In the genomic region with DNA sequence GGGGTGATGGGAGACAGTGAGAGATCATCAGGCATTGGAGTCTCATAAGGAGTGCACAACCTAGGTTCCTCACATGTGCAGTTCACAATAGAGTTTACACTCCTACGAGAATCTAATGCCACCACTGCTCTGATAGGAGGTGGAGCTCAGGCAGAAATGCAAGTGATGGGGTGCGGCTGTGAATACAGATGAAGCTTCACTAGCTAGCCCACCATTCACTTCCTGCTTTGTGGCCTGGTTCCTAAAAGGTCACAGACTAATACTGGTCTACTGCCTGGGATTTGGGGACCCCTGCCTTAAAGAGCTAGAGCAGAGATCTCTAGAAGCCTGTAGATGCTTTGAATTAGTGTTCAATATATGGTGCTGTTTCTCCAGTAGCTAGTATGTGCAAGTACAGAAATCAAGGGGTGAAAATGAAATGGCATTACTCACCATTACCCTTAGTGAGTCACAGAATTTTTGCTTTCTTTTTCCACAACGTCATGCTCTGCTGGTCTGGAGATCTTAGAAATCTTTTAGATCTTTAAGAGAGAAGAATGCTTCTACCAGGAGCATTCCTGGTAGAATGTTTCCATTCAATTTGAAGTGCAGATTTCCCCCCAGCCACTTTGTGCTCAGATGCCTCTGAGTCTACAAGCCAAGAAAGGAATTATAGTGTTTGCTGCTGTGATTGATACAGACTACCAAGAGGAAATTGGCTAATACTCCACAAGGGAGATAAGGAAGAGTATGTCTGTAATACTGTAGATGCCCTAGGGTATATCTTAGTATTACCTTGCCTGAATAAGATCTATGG, we compare ENCODE assay signal across 9 cellular contexts.
DNase-seq lines count a peak whose midpoint lies in the region; ATAC-seq and TF ChIP-seq lines count a peak whose summit lies in the region.
"Had no signal": no experiment of that assay in that cellular context is flagged by ENCODE, and none has a peak within 500 bp of the region (broad histone marks: within the 10 kb centered on the region; RNA-seq: fewer than 3 reads in every experiment).

No MANE protein-coding gene starts in this region.

- no peak overlapping the region for H3K14ac ChIP-seq in neuronal stem cell (ENCODE audit: low read length)

- no peaks in the 10 kb centered on the region for H3K36me3 ChIP-seq in neuronal stem cell (replicated peaks in 1 of 2; ENCODE audit: control insufficient read depth in 2 of 2, insufficient read depth in 2 of 2, low read length in 2 of 2)
- no peaks in the 10 kb centered on the region for H3K36me3 ChIP-seq in right lobe of liver
- no peaks in the 10 kb centered on the region for H3K36me3 ChIP-seq in gastroesophageal sphincter

- no peak overlapping the region for H3K9ac ChIP-seq in neuronal stem cell (ENCODE audit: low read depth, low read length, poor library complexity)

- H4K8ac ChIP-seq in neuronal stem cell (ENCODE audit: low read depth, low read length), result no peak overlapping the region

- H4K91ac ChIP-seq in neuronal stem cell (ENCODE audit: low read depth, low read length, poor library complexity), result no peak overlapping the region

- H2BK5ac ChIP-seq in neuronal stem cell (ENCODE audit: low read length), result no peak overlapping the region

- no peak overlapping the region for H3K18ac ChIP-seq in neuronal stem cell (ENCODE audit: low read length)

- H2AFZ ChIP-seq in neuronal stem cell (ENCODE audit: low read length), result peak overlapping the region; percentile 62

- H2BK15ac ChIP-seq in neuronal stem cell (ENCODE audit: low read length), result no peak overlapping the region

- ATAC-seq in GM18870 (IDR thresholded peaks at IDR 0.05; ENCODE audit: unreplicated experiment) (peak; percentile 78), HG02938 (IDR thresholded peaks at IDR 0.05; ENCODE audit: unreplicated experiment) (peak; percentile 67), SK-N-SH treated with all-trans-retinoic acid at 6 μM for 48 hours (peak; percentile 92), right lobe of liver (no peak), gastroesophageal sphincter (no peak)
- ATAC-seq in activated CD4-positive, CD25-positive, alpha-beta regulatory T cell treated with anti-CD3 and anti-CD28 coated beads, Interleukin-2, amount 50 U/mL, for 24 hours, result no peak

- no peak for TF ChIP-seq CTCF in right lobe of liver (IDR thresholded peaks at IDR 0.05)
- TF ChIP-seq CTCF in gastroesophageal sphincter (IDR thresholded peaks at IDR 0.05), result no peak

- H3K9me3 ChIP-seq in neuronal stem cell (replicated peaks in 1 of 2; ENCODE audit: control insufficient read depth in 2 of 2, insufficient read depth in 1 of 2, low read depth in 1 of 2, low read length in 2 of 2), result no peaks in the 10 kb centered on the region
- no peaks in the 10 kb centered on the region for H3K9me3 ChIP-seq in right lobe of liver
- H3K9me3 ChIP-seq in gastroesophageal sphincter, result no peaks in the 10 kb centered on the region

- WGBS in neuronal stem cell (ENCODE audit: extremely low coverage in 2 of 2, insufficient read length in 2 of 2, insufficient replicate concordance in 1 of 2), 2 donors, result no CpG with 5 or more reads among the region's 3 CpGs
- WGBS in right lobe of liver (ENCODE audit: insufficient coverage, low coverage, low lambda C conversion rate, missing lambda C conversion rate), result 29% methylated on average over 2 of the region's 3 CpGs
- WGBS in gastroesophageal sphincter (ENCODE audit: low coverage in 1 of 2), 2 donors, result 71 to 83% methylated on average over 3 of the region's 3 CpGs

- DNase-seq in neuronal stem cell (ENCODE audit: low spot score) (no peak), right lobe of liver (no peak), DMS53 treated with DMSO at 0.1 percent for 48 hours (lab: John Stamatoyannopoulos, UW; ENCODE audit: unreplicated experiment) (no peak)
- DNase-seq: immature natural killer cell had no signal

- H3K27ac ChIP-seq in neuronal stem cell (replicated peaks; ENCODE audit: low read length) (no peak overlapping the region), right lobe of liver (no peak overlapping the region), gastroesophageal sphincter (no peak overlapping the region)

- H2BK120ac ChIP-seq in neuronal stem cell (ENCODE audit: low read depth, low read length), result no peak overlapping the region

- no peak overlapping the region for H3K4me3 ChIP-seq in neuronal stem cell (ENCODE audit: low read length in 2 of 2)
- H3K4me3 ChIP-seq in right lobe of liver, result no peak overlapping the region
- no peak overlapping the region for H3K4me3 ChIP-seq in gastroesophageal sphincter

- H3K4me1 ChIP-seq in neuronal stem cell (ENCODE audit: control insufficient read depth in 2 of 2, insufficient read depth in 1 of 2, low read depth in 1 of 2, low read length in 2 of 2), result no peaks in the 10 kb centered on the region
- H3K4me1 ChIP-seq in right lobe of liver, result no peaks in the 10 kb centered on the region
- no peaks in the 10 kb centered on the region for H3K4me1 ChIP-seq in gastroesophageal sphincter

- H3K79me1 ChIP-seq in neuronal stem cell (ENCODE audit: low read depth, low read length), result no peaks in the 10 kb centered on the region

- no peak for TF ChIP-seq EP300 in gastroesophageal sphincter (IDR thresholded peaks at IDR 0.05)

- H3K4me2 ChIP-seq in neuronal stem cell (ENCODE audit: insufficient read depth, low read length, poor library complexity, severe bottlenecking), result no peak overlapping the region

- H2BK12ac ChIP-seq in neuronal stem cell (ENCODE audit: low read length), result no peak overlapping the region

- H3K23ac ChIP-seq in neuronal stem cell (ENCODE audit: low read depth, low read length, poor library complexity), result no peak overlapping the region

- H2AK5ac ChIP-seq in neuronal stem cell (ENCODE audit: low read depth, low read length), result no peak overlapping the region

- intact Hi-C loops in right lobe of liver (cut with DNase I), result no loop called here

- TF ChIP-seq POLR2A in right lobe of liver (IDR thresholded peaks at IDR 0.05) (no peak), gastroesophageal sphincter (IDR thresholded peaks at IDR 0.05) (no peak)

- H3K4ac ChIP-seq in neuronal stem cell (ENCODE audit: low read length), result no peak overlapping the region

- H3K27me3 ChIP-seq in neuronal stem cell (ENCODE audit: control insufficient read depth in 3 of 3, insufficient read depth in 3 of 3, low read depth in 1 of 3, low read length in 3 of 3), result no peaks in the 10 kb centered on the region
- no peaks in the 10 kb centered on the region for H3K27me3 ChIP-seq in right lobe of liver
- H3K27me3 ChIP-seq in gastroesophageal sphincter, result no peaks in the 10 kb centered on the region

TF ChIP-seq in SK-N-SH treated with all-trans-retinoic acid at 6 μM for 48 hours, 23 proteins besides CTCF, POLR2A, EP300 and RAD21:
- TF ChIP-seq, protein P1, sequence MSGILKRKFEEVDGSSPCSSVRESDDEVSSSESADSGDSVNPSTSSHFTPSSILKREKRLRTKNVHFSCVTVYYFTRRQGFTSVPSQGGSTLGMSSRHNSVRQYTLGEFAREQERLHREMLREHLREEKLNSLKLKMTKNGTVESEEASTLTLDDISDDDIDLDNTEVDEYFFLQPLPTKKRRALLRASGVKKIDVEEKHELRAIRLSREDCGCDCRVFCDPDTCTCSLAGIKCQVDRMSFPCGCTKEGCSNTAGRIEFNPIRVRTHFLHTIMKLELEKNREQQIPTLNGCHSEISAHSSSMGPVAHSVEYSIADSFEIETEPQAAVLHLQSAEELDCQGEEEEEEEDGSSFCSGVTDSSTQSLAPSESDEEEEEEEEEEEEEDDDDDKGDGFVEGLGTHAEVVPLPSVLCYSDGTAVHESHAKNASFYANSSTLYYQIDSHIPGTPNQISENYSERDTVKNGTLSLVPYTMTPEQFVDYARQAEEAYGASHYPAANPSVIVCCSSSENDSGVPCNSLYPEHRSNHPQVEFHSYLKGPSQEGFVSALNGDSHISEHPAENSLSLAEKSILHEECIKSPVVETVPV (CRISPR knock-in tag; IDR thresholded peaks at IDR 0.05), result no peak
- TF ChIP-seq ZFP3 (CRISPR knock-in tag; IDR thresholded peaks at IDR 0.05) (0 out of 2 replicates have a peak, but pooled peaks have one; percentile 33), SNAI2 (CRISPR knock-in tag; IDR thresholded peaks at IDR 0.05) (no peak), CSDC2 (CRISPR knock-in tag; IDR thresholded peaks at IDR 0.05) (0 out of 2 replicates have a peak, but pooled peaks have one; percentile 33), ISL1 (CRISPR knock-in tag; IDR thresholded peaks at IDR 0.05) (peak; percentile 84)
- TF ChIP-seq, protein P2, sequence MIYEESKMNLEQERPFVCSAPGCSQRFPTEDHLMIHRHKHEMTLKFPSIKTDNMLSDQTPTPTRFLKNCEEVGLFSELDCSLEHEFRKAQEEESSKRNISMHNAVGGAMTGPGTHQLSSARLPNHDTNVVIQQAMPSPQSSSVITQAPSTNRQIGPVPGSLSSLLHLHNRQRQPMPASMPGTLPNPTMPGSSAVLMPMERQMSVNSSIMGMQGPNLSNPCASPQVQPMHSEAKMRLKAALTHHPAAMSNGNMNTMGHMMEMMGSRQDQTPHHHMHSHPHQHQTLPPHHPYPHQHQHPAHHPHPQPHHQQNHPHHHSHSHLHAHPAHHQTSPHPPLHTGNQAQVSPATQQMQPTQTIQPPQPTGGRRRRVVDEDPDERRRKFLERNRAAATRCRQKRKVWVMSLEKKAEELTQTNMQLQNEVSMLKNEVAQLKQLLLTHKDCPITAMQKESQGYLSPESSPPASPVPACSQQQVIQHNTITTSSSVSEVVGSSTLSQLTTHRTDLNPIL (CRISPR knock-in tag; IDR thresholded peaks at IDR 0.05; ENCODE audit: low read depth), result no peak

Comparison
In these comparisons a context has a peak if more than half of its experiments do, and no peak if none do; other contexts are left out.
1. ATAC-seq: peak in GM18870 (single experiment), HG02938 (single experiment) and SK-N-SH treated with all-trans-retinoic acid at 6 μM for 48 hours (single experiment); none in right lobe of liver (0 of 4), gastroesophageal sphincter (single experiment) and activated CD4-positive, CD25-positive, alpha-beta regulatory T cell treated with anti-CD3 and anti-CD28 coated beads, Interleukin-2, amount 50 U/mL, for 24 hours (0 of 2).